In the genomic region with DNA sequence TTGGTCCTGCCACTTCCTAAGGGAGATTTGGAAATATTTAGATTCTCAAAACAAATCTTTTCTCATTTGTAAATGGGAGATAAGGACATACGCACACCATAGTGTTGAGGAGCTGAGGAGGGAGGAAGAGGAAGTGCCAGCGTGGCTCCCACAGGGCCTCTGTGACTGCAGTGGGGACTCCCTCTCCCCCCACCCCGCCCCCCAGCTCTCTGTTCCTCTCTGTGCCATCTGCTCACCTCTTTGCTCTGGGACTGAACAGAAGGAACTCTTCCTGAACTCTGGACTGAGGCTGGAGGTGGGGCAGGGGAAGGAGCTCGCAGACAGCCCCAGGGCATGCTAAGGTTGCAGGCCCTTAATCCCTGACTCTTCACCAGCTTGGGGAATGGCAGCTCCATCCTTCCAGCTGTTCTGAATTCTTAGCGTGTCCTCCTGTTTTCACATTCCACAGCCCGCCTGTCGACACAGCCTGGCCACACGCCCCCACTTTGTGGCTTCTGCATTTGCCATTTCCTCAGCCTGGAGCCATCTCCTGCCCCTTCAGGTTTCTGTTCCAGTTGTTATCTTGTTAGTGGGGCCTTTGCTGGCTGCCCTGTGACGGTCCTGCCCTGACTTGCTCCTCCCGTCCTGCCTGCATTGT, we compare ENCODE assay signal across 9 cellular contexts. TPM values are rescaled to one million over a fixed set of nuclear protein-coding genes. Genes with fewer than 3 reads are reported as not detected.
DNase-seq lines count a peak whose midpoint lies in the region; ATAC-seq and TF ChIP-seq lines count a peak whose summit lies in the region.
"Had no signal": no experiment of that assay in that cellular context is flagged by ENCODE, and none has a peak within 500 bp of the region (broad histone marks: within the 10 kb centered on the region; RNA-seq: fewer than 3 reads in every experiment).

No MANE protein-coding gene starts in this region.

- H3K4me1 ChIP-seq in hepatocyte (ENCODE audit: insufficient read depth), result no peaks in the 10 kb centered on the region
- H3K4me1 ChIP-seq in neural progenitor cell, result no peaks in the 10 kb centered on the region
- no peaks in the 10 kb centered on the region for H3K4me1 ChIP-seq in foreskin keratinocyte

- H3K36me3 ChIP-seq in hepatocyte (replicated peaks; ENCODE audit: insufficient read depth, low read depth), result no peaks in the 10 kb centered on the region
- no peaks in the 10 kb centered on the region for H3K36me3 ChIP-seq in neural progenitor cell

- no peak overlapping the region for H3K9ac ChIP-seq in neural progenitor cell

- peaks cover 34% of the 10 kb centered on the region for H3K36me3 Mint-ChIP-seq in natural killer cell
- H3K36me3 Mint-ChIP-seq in natural killer cell treated with Interleukin-12 subunit alpha and Interleukin-12 subunit beta and Interleukin-15 and Interleukin-18, amount 100 ng/mL, for 72 hours, result peaks cover 19% of the 10 kb centered on the region
- H3K36me3 Mint-ChIP-seq in activated CD8-positive, alpha-beta memory T cell treated with anti-CD3 and anti-CD28 coated beads, Interleukin-2, amount 10 ng/mL, durations not matched to agents 7 days and 5 days, result peaks cover 38% of the 10 kb centered on the region
- H3K36me3 Mint-ChIP-seq in neural progenitor cell, result peaks cover 20% of the 10 kb centered on the region

- intact Hi-C loops in natural killer cell (cut with micrococcal nuclease), result no loop called here

- ATAC-seq in natural killer cell (peak in 1 of 3 donors; percentile 52), HG03460 (IDR thresholded peaks at IDR 0.05; ENCODE audit: unreplicated experiment) (no peak), foreskin keratinocyte (no peak)
- ATAC-seq in natural killer cell treated with Interleukin-12 subunit alpha and Interleukin-12 subunit beta and Interleukin-15 and Interleukin-18, amount 100 ng/mL, for 72 hours, result no peak
- no peak for ATAC-seq in activated CD8-positive, alpha-beta memory T cell treated with anti-CD3 and anti-CD28 coated beads, Interleukin-2, amount 10 ng/mL, durations not matched to agents 7 days and 5 days

- H3K4me1 Mint-ChIP-seq in natural killer cell (peaks cover 10 to 13% of the 10 kb centered on the region in 2 donors), neural progenitor cell (no peaks in the 10 kb centered on the region)
- peaks cover 4 to 9% of the 10 kb centered on the region in 2 donors for H3K4me1 Mint-ChIP-seq in natural killer cell treated with Interleukin-12 subunit alpha and Interleukin-12 subunit beta and Interleukin-15 and Interleukin-18, amount 100 ng/mL, for 72 hours (ENCODE audit: low read depth in 2 of 2)
- H3K4me1 Mint-ChIP-seq in activated CD8-positive, alpha-beta memory T cell treated with anti-CD3 and anti-CD28 coated beads, Interleukin-2, amount 10 ng/mL, durations not matched to agents 7 days and 5 days, result peaks cover 6% of the 10 kb centered on the region

- H3K4me3 Mint-ChIP-seq in natural killer cell, result no peak overlapping the region
- H3K4me3 Mint-ChIP-seq in natural killer cell treated with Interleukin-12 subunit alpha and Interleukin-12 subunit beta and Interleukin-15 and Interleukin-18, amount 100 ng/mL, for 72 hours, result no peak overlapping the region
- no peak overlapping the region for H3K4me3 Mint-ChIP-seq in activated CD8-positive, alpha-beta memory T cell treated with anti-CD3 and anti-CD28 coated beads, Interleukin-2, amount 10 ng/mL, durations not matched to agents 7 days and 5 days
- no peak overlapping the region for H3K4me3 Mint-ChIP-seq in neural progenitor cell
- H3K4me3 Mint-ChIP-seq: CD4-positive, CD25-positive, alpha-beta regulatory T cell had no signal

- H2AFZ ChIP-seq in hepatocyte (no peak overlapping the region), neural progenitor cell (replicated peaks) (no peak overlapping the region)

- no peaks in the 10 kb centered on the region for H3K27me3 ChIP-seq in hepatocyte
- no peaks in the 10 kb centered on the region for H3K27me3 ChIP-seq in neural progenitor cell
- H3K27me3 ChIP-seq in foreskin keratinocyte, result no peaks in the 10 kb centered on the region

- H3K9me3 Mint-ChIP-seq in natural killer cell, result no peaks in the 10 kb centered on the region
- H3K9me3 Mint-ChIP-seq in natural killer cell treated with Interleukin-12 subunit alpha and Interleukin-12 subunit beta and Interleukin-15 and Interleukin-18, amount 100 ng/mL, for 72 hours, result no peaks in the 10 kb centered on the region
- no peaks in the 10 kb centered on the region for H3K9me3 Mint-ChIP-seq in activated CD8-positive, alpha-beta memory T cell treated with anti-CD3 and anti-CD28 coated beads, Interleukin-2, amount 10 ng/mL, durations not matched to agents 7 days and 5 days (ENCODE audit: low read depth)
- no peaks in the 10 kb centered on the region for H3K9me3 Mint-ChIP-seq in neural progenitor cell
- H3K9me3 Mint-ChIP-seq: CD4-positive, CD25-positive, alpha-beta regulatory T cell had no signal

- H3K79me2 ChIP-seq in hepatocyte (no peaks in the 10 kb centered on the region), neural progenitor cell (ENCODE audit: low read depth) (no peaks in the 10 kb centered on the region)

- H3K9me3 ChIP-seq in hepatocyte (ENCODE audit: low read depth) (no peaks in the 10 kb centered on the region), neural progenitor cell (ENCODE audit: low read depth) (no peaks in the 10 kb centered on the region)

- H4K20me1 ChIP-seq in hepatocyte (ENCODE audit: insufficient read depth, poor library complexity, severe bottlenecking) (no peaks in the 10 kb centered on the region), neural progenitor cell (ENCODE audit: low read depth) (no peaks in the 10 kb centered on the region)

- WGBS in hepatocyte (ENCODE audit: low lambda C conversion rate, missing lambda C conversion rate), result 72% methylated on average over 9 of the region's 10 CpGs

- no peak overlapping the region for H3K4me3 ChIP-seq in hepatocyte
- H3K4me3 ChIP-seq in neural progenitor cell, result no peak overlapping the region

- TF ChIP-seq CTCF in natural killer cell (IDR thresholded peaks at IDR 0.05), result no peak
- TF ChIP-seq CTCF in hepatocyte (IDR thresholded peaks at IDR 0.05; ENCODE audit: poor library complexity), result no peak
- no peak for TF ChIP-seq CTCF in neural progenitor cell (IDR thresholded peaks at IDR 0.05)
- TF ChIP-seq CTCF in foreskin keratinocyte (conservative IDR thresholded peaks at IDR 0.05), result no peak

- H3F3A ChIP-seq in neural progenitor cell (ENCODE audit: low read depth), result no peaks in the 10 kb centered on the region

- H3K27ac Mint-ChIP-seq in natural killer cell (peak overlapping the region; percentile 38 to 60), neural progenitor cell (no peak overlapping the region)
- peak overlapping the region in 1 of 2 donors; percentile 12 for H3K27ac Mint-ChIP-seq in natural killer cell treated with Interleukin-12 subunit alpha and Interleukin-12 subunit beta and Interleukin-15 and Interleukin-18, amount 100 ng/mL, for 72 hours
- H3K27ac Mint-ChIP-seq in activated CD8-positive, alpha-beta memory T cell treated with anti-CD3 and anti-CD28 coated beads, Interleukin-2, amount 10 ng/mL, durations not matched to agents 7 days and 5 days, result no peak overlapping the region
- H3K27ac Mint-ChIP-seq: CD4-positive, CD25-positive, alpha-beta regulatory T cell had no signal

- no peak for DNase-seq in natural killer cell
- DNase-seq in natural killer cell treated with Interleukin-12 subunit alpha and Interleukin-12 subunit beta and Interleukin-15 and Interleukin-18, amount 100 ng/mL, for 72 hours (ENCODE audit: low spot score), result no peak
- DNase-seq in UCSD-AML1 (lab: John Stamatoyannopoulos, UW; ENCODE audit: unreplicated experiment), result peak; percentile 46
- DNase-seq in hepatocyte (ENCODE audit: low spot score), result no peak
- DNase-seq in activated CD8-positive, alpha-beta memory T cell treated with anti-CD3 and anti-CD28 coated beads, Interleukin-2, amount 10 ng/mL, durations not matched to agents 7 days and 5 days, result no peak
- no peak for DNase-seq in neural progenitor cell (ENCODE audit: low spot score)
- DNase-seq in foreskin keratinocyte, result no peak
- DNase-seq: CD4-positive, CD25-positive, alpha-beta regulatory T cell had no signal

- H3K27ac ChIP-seq in hepatocyte, result peak overlapping the region; percentile 20
- no peak overlapping the region for H3K27ac ChIP-seq in neural progenitor cell
- no peak overlapping the region for H3K27ac ChIP-seq in foreskin keratinocyte

- H3K4me2 ChIP-seq in hepatocyte, result no peak overlapping the region
- H3K4me2 ChIP-seq in neural progenitor cell, result no peak overlapping the region

- CTCF ChIA-PET in activated CD8-positive, alpha-beta memory T cell treated with anti-CD3 and anti-CD28 coated beads, Interleukin-2, amount 10 ng/mL, durations not matched to agents 7 days and 5 days (lab: Charles Lee), result no interaction called here

- no peaks in the 10 kb centered on the region for H3K9me2 ChIP-seq in hepatocyte (replicated peaks; ENCODE audit: insufficient read depth)

- no peaks in the 10 kb centered on the region for H3K27me3 Mint-ChIP-seq in natural killer cell (ENCODE audit: low read depth in 2 of 2)
- H3K27me3 Mint-ChIP-seq in natural killer cell treated with Interleukin-12 subunit alpha and Interleukin-12 subunit beta and Interleukin-15 and Interleukin-18, amount 100 ng/mL, for 72 hours, result no peaks in the 10 kb centered on the region
- H3K27me3 Mint-ChIP-seq in activated CD8-positive, alpha-beta memory T cell treated with anti-CD3 and anti-CD28 coated beads, Interleukin-2, amount 10 ng/mL, durations not matched to agents 7 days and 5 days, result no peaks in the 10 kb centered on the region
- peaks cover 5% of the 10 kb centered on the region for H3K27me3 Mint-ChIP-seq in neural progenitor cell (ENCODE audit: insufficient read depth, low read depth)
- H3K27me3 Mint-ChIP-seq: CD4-positive, CD25-positive, alpha-beta regulatory T cell had no signal

RNA-seq across cellular contexts. Expression of gene DDX27, which starts 11.5 kb away (rescaled TPM):
- total RNA-seq in natural killer cell (10 to 100 TPM; 71.5 to 91.3 (median 75.9) TPM), hepatocyte (29.1 and 30.1 TPM in 2 replicates), neural progenitor cell (ENCODE audit: low replicate concordance) (27.3 and 29.1 TPM in 2 replicates), foreskin keratinocyte (47.2 and 51.5 TPM in 2 replicates)
- total RNA-seq in natural killer cell treated with Interleukin-12 subunit alpha and Interleukin-12 subunit beta and Interleukin-15 and Interleukin-18, amount 100 ng/mL, for 72 hours, result 10 to 100 TPM; 41.4 to 60.2 TPM
- polyA plus RNA-seq in hepatocyte (33.9 and 37.0 TPM in 2 replicates), foreskin keratinocyte (32.9 and 38.0 TPM in 2 replicates)
- 10 to 100 TPM; 40.5 to 52.7 TPM for total RNA-seq in activated CD8-positive, alpha-beta memory T cell treated with anti-CD3 and anti-CD28 coated beads, Interleukin-2, amount 10 ng/mL, durations not matched to agents 7 days and 5 days

RNA-seq across cellular contexts. Expression of gene STAU1, which starts 42.6 kb away (rescaled TPM):
- 10 to 100 TPM; 47.3 to 54.9 (median 49.9) TPM for total RNA-seq in natural killer cell
- 10 to 100 TPM; 77.7 to 86.4 TPM for total RNA-seq in natural killer cell treated with Interleukin-12 subunit alpha and Interleukin-12 subunit beta and Interleukin-15 and Interleukin-18, amount 100 ng/mL, for 72 hours
- total RNA-seq in hepatocyte, result 79.2 and 84.5 TPM in 2 replicates
- polyA plus RNA-seq in hepatocyte, result 64.7 and 72.9 TPM in 2 replicates
- total RNA-seq in activated CD8-positive, alpha-beta memory T cell treated with anti-CD3 and anti-CD28 coated beads, Interleukin-2, amount 10 ng/mL, durations not matched to agents 7 days and 5 days, result 10 to 100 TPM; 56.2 to 66.8 TPM
- 80.6 and 96.0 TPM in 2 replicates for total RNA-seq in neural progenitor cell (ENCODE audit: low replicate concordance)
- 72.4 and 73.3 TPM in 2 replicates for total RNA-seq in foreskin keratinocyte
- polyA plus RNA-seq in foreskin keratinocyte, result 36.5 and 40.5 TPM in 2 replicates

RNA-seq across cellular contexts. Expression of gene ZNFX1, which starts 47.2 kb away (rescaled TPM):
- total RNA-seq in natural killer cell (10 to 100 TPM; 55.8 to 58.5 (median 57.8) TPM), hepatocyte (13.0 and 13.9 TPM in 2 replicates), neural progenitor cell (ENCODE audit: low replicate concordance) (6.3 and 6.9 TPM in 2 replicates), foreskin keratinocyte (34.0 and 42.6 TPM in 2 replicates)
- 10 to 100 TPM; 52.9 to 62.9 TPM for total RNA-seq in natural killer cell treated with Interleukin-12 subunit alpha and Interleukin-12 subunit beta and Interleukin-15 and Interleukin-18, amount 100 ng/mL, for 72 hours
- polyA plus RNA-seq in hepatocyte (10.0 and 10.2 TPM in 2 replicates), foreskin keratinocyte (8.4 and 9.1 TPM in 2 replicates)
- 10 to 100 TPM; 69.2 to 88.6 TPM for total RNA-seq in activated CD8-positive, alpha-beta memory T cell treated with anti-CD3 and anti-CD28 coated beads, Interleukin-2, amount 10 ng/mL, durations not matched to agents 7 days and 5 days

Comparison
In these comparisons a context has a peak if more than half of its experiments do, and no peak if none do; other contexts are left out.
1. H3K27ac Mint-ChIP-seq: peak in natural killer cell (2 of 2); none in activated CD8-positive, alpha-beta memory T cell treated with anti-CD3 and anti-CD28 coated beads, Interleukin-2, amount 10 ng/mL, durations not matched to agents 7 days and 5 days (single experiment) and neural progenitor cell (single experiment).